13 cellular contexts compared by ENCODE assay signal in the genomic region with DNA sequence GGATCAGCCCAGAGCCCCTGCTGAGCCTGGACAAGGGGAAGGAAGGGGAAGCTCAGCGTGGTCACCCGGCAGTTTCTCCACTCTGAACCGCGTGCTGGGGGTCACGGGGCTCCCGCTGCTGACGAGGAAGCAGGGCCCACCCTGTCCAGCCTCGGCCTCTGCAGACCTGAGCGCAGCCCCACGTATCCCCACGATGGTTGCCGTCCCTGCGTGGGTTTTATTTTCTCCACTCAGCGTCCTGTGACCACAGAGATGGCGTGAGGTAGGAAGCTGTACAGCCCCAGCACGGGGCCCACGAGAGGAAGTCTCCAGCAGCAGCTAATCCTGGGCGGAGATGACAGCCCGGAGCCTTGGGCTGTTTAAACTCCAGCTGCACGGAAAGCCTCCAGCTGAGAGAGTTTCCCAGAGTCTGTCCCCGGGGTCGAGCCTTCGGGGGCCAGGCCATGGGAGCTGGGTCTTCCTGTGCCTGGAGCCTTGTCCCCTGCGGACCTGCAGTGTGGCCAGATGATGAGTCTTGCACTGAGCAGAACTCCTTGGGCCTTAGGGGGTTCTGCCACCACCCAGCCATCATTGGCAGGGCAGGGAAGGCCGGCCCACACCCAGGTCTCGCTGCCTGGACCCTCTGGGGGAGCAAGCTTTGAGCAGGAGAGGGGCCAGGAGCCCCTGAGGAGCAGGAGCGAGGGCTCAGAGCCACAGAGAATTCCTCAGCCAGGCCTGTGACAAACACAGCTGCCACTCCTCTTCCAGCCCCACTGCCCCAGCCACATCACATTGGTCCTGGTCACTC.
A peak's percentile ranks its signal among the peaks of the same experiment; 100 is the strongest.
DNase-seq lines count a peak whose midpoint lies in the region; ATAC-seq and TF ChIP-seq lines count a peak whose summit lies in the region.
"Had no signal": no experiment of that assay in that cellular context is flagged by ENCODE, and none has a peak within 500 bp of the region (broad histone marks: within the 10 kb centered on the region; RNA-seq: fewer than 3 reads in every experiment).

No MANE protein-coding gene starts in this region.

- H4K20me1 ChIP-seq in hepatocyte (ENCODE audit: insufficient read depth, poor library complexity, severe bottlenecking) (no peaks in the 10 kb centered on the region), Karpas-422 (ENCODE audit: insufficient read depth, low read depth, low read length) (no peaks in the 10 kb centered on the region)

- H3K9me3 ChIP-seq in hepatocyte (ENCODE audit: low read depth) (no peaks in the 10 kb centered on the region), Karpas-422 (ENCODE audit: low read length) (no peaks in the 10 kb centered on the region)

- peaks cover 3% of the 10 kb centered on the region; the same call in 1 of the 2 replicates for H3K27me3 ChIP-seq in H7 (ENCODE audit: control insufficient read depth, insufficient read depth, low read length)
- H3K27me3 ChIP-seq in hepatocyte, result peaks cover 5% of the 10 kb centered on the region
- no peaks in the 10 kb centered on the region for H3K27me3 ChIP-seq in Karpas-422 (ENCODE audit: low read length)

- H3K4me2 ChIP-seq in hepatocyte (peak overlapping the region; percentile 31), Karpas-422 (ENCODE audit: low read depth, low read length, poor library complexity, severe bottlenecking) (no peak overlapping the region)

- H2AFZ ChIP-seq in hepatocyte (no peak overlapping the region), Karpas-422 (ENCODE audit: low read length) (no peak overlapping the region)
- H2AFZ ChIP-seq: GM23248 had no signal

- H3K4me3 ChIP-seq in H7 (ENCODE audit: insufficient read depth, low read depth, low read length) (no peak overlapping the region), hepatocyte (no peak overlapping the region), Karpas-422 (ENCODE audit: low read length) (no peak overlapping the region)
- H3K4me3 ChIP-seq: GM23248 had no signal

- H3K4me1 ChIP-seq in hepatocyte (ENCODE audit: insufficient read depth) (peaks cover 23% of the 10 kb centered on the region), Karpas-422 (ENCODE audit: low read length) (no peaks in the 10 kb centered on the region)

- peak; percentile 65 for ATAC-seq in sciatic nerve

- H3K79me2 ChIP-seq in hepatocyte (no peaks in the 10 kb centered on the region), Karpas-422 (ENCODE audit: low read length) (no peaks in the 10 kb centered on the region)

- intact Hi-C loops in sciatic nerve (cut with DNase I), result no loop called here

- H3K36me3 ChIP-seq in H7 (replicated peaks; ENCODE audit: control insufficient read depth, insufficient read depth, low read length) (no peaks in the 10 kb centered on the region), hepatocyte (replicated peaks; ENCODE audit: insufficient read depth, low read depth) (no peaks in the 10 kb centered on the region), Karpas-422 (ENCODE audit: insufficient read depth, low read length) (no peaks in the 10 kb centered on the region)

- 69% methylated on average over 27 of the region's 27 CpGs for WGBS in hepatocyte (ENCODE audit: low lambda C conversion rate, missing lambda C conversion rate)

- DNase-seq in H7 (peak; percentile 70), amniotic epithelial cell (ENCODE audit: low read depth) (peak; percentile 31), hepatocyte (ENCODE audit: low spot score) (peak; percentile 57), sciatic nerve (ENCODE audit: low spot score) (no peak), SHP77 (lab: John Stamatoyannopoulos, UW) (no peak), AG08396 (ENCODE audit: low spot score) (no peak), NK-92 (lab: John Stamatoyannopoulos, UW; ENCODE audit: unreplicated experiment) (no peak), Karpas-422 (no peak)
- DNase-seq: activated T-cell treated with anti-CD3 and anti-CD28 coated beads, Interleukin-2, amount 50 U/mL, for 48 hours; COR-L47; effector CD8-positive, alpha-beta T cell; GM23248; kidney had no signal

- H3K9me2 ChIP-seq in hepatocyte (replicated peaks; ENCODE audit: insufficient read depth) (no peaks in the 10 kb centered on the region), Karpas-422 (replicated peaks; ENCODE audit: insufficient read depth, low read length) (no peaks in the 10 kb centered on the region)

- peak overlapping the region; percentile 79 for H3K27ac ChIP-seq in hepatocyte
- no peak overlapping the region for H3K27ac ChIP-seq in Karpas-422 (ENCODE audit: low read length)
- H3K27ac ChIP-seq: GM23248 had no signal

- H3K9ac ChIP-seq in Karpas-422 (ENCODE audit: low read length), result no peak overlapping the region
- H3K9ac ChIP-seq: GM23248 had no signal

- TF ChIP-seq CTCF in hepatocyte (IDR thresholded peaks at IDR 0.05; ENCODE audit: poor library complexity), result no peak

Comparison
In these comparisons a context has a peak if more than half of its experiments do, and no peak if none do; other contexts are left out.
1. DNase-seq: peak in H7 (single experiment), amniotic epithelial cell (single experiment) and hepatocyte (single experiment); none in sciatic nerve (single experiment), SHP77 (0 of 2), AG08396 (single experiment), NK-92 (single experiment) and Karpas-422 (single experiment).